ENCODE assay signal across 8 cellular contexts in the genomic region with DNA sequence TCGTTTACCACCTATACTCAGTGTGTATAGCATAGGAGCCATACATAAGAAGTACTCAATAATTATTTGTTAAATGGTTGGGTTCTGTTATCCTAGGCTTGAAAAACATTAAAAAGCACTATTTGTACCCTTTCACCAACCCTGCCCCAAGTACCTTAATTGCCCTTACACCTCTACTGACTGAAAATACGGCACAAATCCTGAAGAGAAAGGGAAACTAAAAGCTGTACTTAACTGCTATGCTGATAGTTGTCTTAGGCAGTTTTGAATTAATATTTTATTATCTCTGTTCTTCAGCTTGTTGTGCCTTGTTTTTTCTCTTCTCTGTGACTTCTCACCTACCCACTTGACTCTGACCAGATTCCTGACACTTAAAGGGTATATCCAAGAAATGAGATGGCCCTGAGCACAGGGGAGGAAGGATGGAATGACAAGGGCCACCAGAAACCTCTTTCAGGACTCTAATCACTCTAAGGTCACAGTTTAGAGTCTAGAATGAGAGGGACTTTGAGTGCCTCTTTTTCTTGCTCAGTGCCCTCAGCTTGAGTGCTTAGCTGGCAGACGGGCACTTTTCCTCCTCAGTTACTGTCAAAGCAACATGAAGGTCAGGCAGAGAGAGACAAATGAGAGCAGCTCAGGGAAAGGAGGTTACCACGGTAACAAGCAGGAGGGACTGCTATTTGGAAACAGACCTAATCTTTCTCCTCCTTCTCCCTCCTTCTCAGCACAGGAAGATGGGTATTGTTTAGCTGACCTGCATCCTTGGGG.
A peak's percentile ranks its signal among the peaks of the same experiment; 100 is the strongest.
DNase-seq lines count a peak whose midpoint lies in the region; ATAC-seq and TF ChIP-seq lines count a peak whose summit lies in the region.

No MANE protein-coding gene starts in this region.

- CTCF ChIA-PET in Panc1 (lab: Charles Lee) = no interaction called here

- H3K9me3 ChIP-seq in Panc1 (ENCODE audit: control insufficient read depth, insufficient read depth, low read depth, low read length) (no peaks in the 10 kb centered on the region), mesodermal cell (ENCODE audit: control insufficient read depth, low read length) (no peaks in the 10 kb centered on the region)

- TF ChIP-seq CTCF in Panc1 (IDR thresholded peaks at IDR 0.05) (no peak), coronary artery (IDR thresholded peaks at IDR 0.05) (no peak)

- no CpG with 5 or more reads among the region's 4 CpGs for WGBS in mesodermal cell (ENCODE audit: insufficient coverage in 2 of 2), 2 experiments

- H3K4me1 ChIP-seq in Panc1 (ENCODE audit: control insufficient read depth, insufficient read depth, low read length) = peaks cover 26% of the 10 kb centered on the region
- H3K4me1 ChIP-seq in mesodermal cell (ENCODE audit: control insufficient read depth, insufficient read depth, low read length, poor library complexity, severe bottlenecking) = peaks cover 19% of the 10 kb centered on the region

- no TSS peak for BruUV-seq in Panc1 (replicated peaks; lab: Mats Ljungman, UMichigan)

- H3K4me3 ChIP-seq in Panc1 (ENCODE audit: low read depth in 2 of 2, low read length in 2 of 2) (no peak overlapping the region), coronary artery (peak overlapping the region; percentile 3), mesodermal cell (ENCODE audit: extremely low read depth, insufficient read depth, low read length, poor library complexity, severe bottlenecking) (no peak overlapping the region)

- H3K27ac ChIP-seq in Panc1 (ENCODE audit: low read length) = 0 out of 2 replicates have a peak overlapping the region, but pooled peaks have one; percentile 23
- H3K27ac ChIP-seq in coronary artery = no peak overlapping the region
- peak overlapping the region; percentile 64 for H3K27ac ChIP-seq in mesodermal cell (ENCODE audit: low read depth, low read length, severe bottlenecking)

- peak; percentile 51; the same call in 1 of the 2 replicates for ATAC-seq in Panc1
- no peak for ATAC-seq in HG03442 (IDR thresholded peaks at IDR 0.05; ENCODE audit: unreplicated experiment)
- ATAC-seq in HG02981 (IDR thresholded peaks at IDR 0.05; ENCODE audit: unreplicated experiment) = no peak

- H3K27me3 ChIP-seq in Panc1 (ENCODE audit: control insufficient read depth, insufficient read depth, low read length) = no peaks in the 10 kb centered on the region

- intact Hi-C loops in Panc1 (cut with micrococcal nuclease; ENCODE audit: unreplicated experiment) = no loop called here

- in situ Hi-C loops in Panc1 (cut with HindIII; ENCODE audit: low pct_unique_long_range_greater_than_20kb, low sequenced_read_pairs) = no loop called here

- POLR2A ChIA-PET in Panc1 (lab: Charles Lee) = no interaction called here

- peak; percentile 58 for DNase-seq in DMS53 (lab: John Stamatoyannopoulos, UW)
- DNase-seq in DMS53 treated with DMSO at 0.1 percent for 48 hours (lab: John Stamatoyannopoulos, UW; ENCODE audit: unreplicated experiment) = no peak
- DNase-seq in HUDEP-2 (lab: John Stamatoyannopoulos, UW; ENCODE audit: unreplicated experiment in 76 of 76) = peak in 41 of 76 experiments; percentile 4 to 67 (median 26)
- no peak for DNase-seq in Panc1 (ENCODE audit: low read depth, low spot score)
- DNase-seq in coronary artery (ENCODE audit: low spot score) = no peak

- no peaks in the 10 kb centered on the region for H3K36me3 ChIP-seq in Panc1 (ENCODE audit: control insufficient read depth, insufficient read depth, low read length)
- no peaks in the 10 kb centered on the region for H3K36me3 ChIP-seq in mesodermal cell (ENCODE audit: control insufficient read depth, insufficient read depth, low read length)

Comparison
In these comparisons a context has a peak if more than half of its experiments do, and no peak if none do; other contexts are left out.
1. DNase-seq: peak in DMS53 (single experiment) and HUDEP-2 (41 of 76); none in DMS53 treated with DMSO at 0.1 percent for 48 hours (single experiment), Panc1 (single experiment) and coronary artery (single experiment).
2. H3K27ac ChIP-seq: peak in Panc1 (single experiment) and mesodermal cell (single experiment); none in coronary artery (0 of 2).